Comparison of ENCODE assay signal across 7 cellular contexts in genomic region chr13:78595819-78596700, GRCh38. TPM values are rescaled to one million over a fixed set of nuclear protein-coding genes. Genes with fewer than 3 reads are reported as not detected.
A peak's percentile ranks its signal among the peaks of the same experiment; 100 is the strongest.
DNase-seq lines count a peak whose midpoint lies in the region; ATAC-seq, FAIRE-seq and TF ChIP-seq lines count a peak whose summit lies in the region.

No MANE protein-coding gene starts in this region.

- no peak overlapping the region for H3K14ac ChIP-seq in H1 (ENCODE audit: insufficient read length)

- peak in 1 of 2 experiments; percentile 85 for DNase-seq in H1 (ENCODE audit: low read depth in 1 of 2, low spot score in 2 of 2)
- DNase-seq in osteocyte (ENCODE audit: extremely low spot score, unreplicated experiment) = no peak
- DNase-seq in T1000 (lab: John Stamatoyannopoulos, UW) = no peak

- no peak for FAIRE-seq in H1 (lab: Jason Lieb, UNC)

- POLR2A ChIA-PET in H1 (lab: Charles Lee; ENCODE audit: partially characterized antibody) = interaction anchor here (2.3 to 4.2 kb wide), 2 partner anchors 11 to 62 kb away, joined by 7 to 32 read pairs; no protein-coding TSS in a partner anchor

- no peaks in the 10 kb centered on the region for H3K36me3 Mint-ChIP-seq in osteocyte (ENCODE audit: unreplicated experiment)

- peak overlapping the region; percentile 14 for H4K8ac ChIP-seq in H1 (ENCODE audit: extremely low read depth, insufficient read depth, low read length)

- peaks cover 7% of the 10 kb centered on the region; the same call in 1 of the 2 replicates for H3K23me2 ChIP-seq in H1 (ENCODE audit: low read depth, low read length)

- H3K4me1 Mint-ChIP-seq in osteocyte (ENCODE audit: unreplicated experiment) = peaks cover 14% of the 10 kb centered on the region

- no peak overlapping the region for H2BK20ac ChIP-seq in H1 (ENCODE audit: low read length)

- H3K27ac ChIP-seq in H1 (ENCODE audit: low read depth, low read length) = no peak overlapping the region

- H3K27ac Mint-ChIP-seq in osteocyte (ENCODE audit: unreplicated experiment) = no peak overlapping the region

- peak overlapping the region; percentile 26 for H3K4me3 Mint-ChIP-seq in osteocyte (ENCODE audit: unreplicated experiment)

- H2BK5ac ChIP-seq in H1 (ENCODE audit: low read depth, low read length) = no peak overlapping the region

- H4K91ac ChIP-seq in H1 (replicated peaks; ENCODE audit: insufficient read length, low read length) = no peak overlapping the region

- H3K36me3 ChIP-seq in H1 (ENCODE audit: control insufficient read depth in 2 of 4, insufficient read depth in 4 of 4, low read length in 3 of 4) = no peaks in the 10 kb centered on the region; a peak in 1 of 8 replicates

- peaks cover 6 to 19% (median 8%) of the 10 kb centered on the region in 4 experiments for H3K4me1 ChIP-seq in H1 (replicated peaks in 1 of 4; ENCODE audit: control insufficient read depth in 3 of 4, insufficient read depth in 4 of 4, low read length in 3 of 4)

- no peak overlapping the region for H3K9ac ChIP-seq in H1 (replicated peaks in 1 of 4; ENCODE audit: extremely low read depth in 1 of 4, low read depth in 3 of 4, low read length in 3 of 4)

- H3K4me3 ChIP-seq in H1 (ENCODE audit: extremely low read depth in 1 of 4, insufficient read depth in 2 of 4, low read depth in 3 of 4, low read length in 4 of 4) = peak overlapping the region; percentile 30 to 63 (median 56)

- no peak overlapping the region for H4K5ac ChIP-seq in H1 (ENCODE audit: insufficient read length, low read depth, low read length)

- H2BK15ac ChIP-seq in H1 (ENCODE audit: low read length) = no peak overlapping the region

- H3K23ac ChIP-seq in H1 (ENCODE audit: insufficient read length) = no peak overlapping the region

- TF ChIP-seq RAD21 in H1 (IDR thresholded peaks at IDR 0.05 in 1 of 2, conservative IDR thresholded peaks at IDR 0.05 in 1 of 2; ENCODE audit: low read depth in 2 of 2, low read length in 2 of 2) = no peak

- H3K4ac ChIP-seq in H1 (replicated peaks; ENCODE audit: insufficient read length, low read depth, low read length) = no peak overlapping the region

- peak overlapping the region; percentile 64 to 96 for H3K4me2 ChIP-seq in H1 (ENCODE audit: insufficient read depth in 1 of 2, low read depth in 2 of 2, low read length in 2 of 2)

- H3K79me2 ChIP-seq in H1 (ENCODE audit: control insufficient read depth in 1 of 2, insufficient read depth in 2 of 2, low read length in 2 of 2) = no peaks in the 10 kb centered on the region

- H3K27me3 ChIP-seq in H1 (replicated peaks in 1 of 4; ENCODE audit: control insufficient read depth in 3 of 4, extremely low read depth in 1 of 4, insufficient read depth in 3 of 4, low read length in 3 of 4) = peaks cover 64 to 94% (median 83%) of the 10 kb centered on the region in 4 experiments

- 0 out of 2 replicates have a peak overlapping the region, but pooled peaks have one; percentile 58 for H2AFZ ChIP-seq in H1 (ENCODE audit: low read length)

- peaks cover 95% of the 10 kb centered on the region for H3K27me3 Mint-ChIP-seq in osteocyte (ENCODE audit: unreplicated experiment)

- H3K79me1 ChIP-seq in H1 (ENCODE audit: low read depth, low read length) = no peaks in the 10 kb centered on the region

- H4K20me1 ChIP-seq in H1 (replicated peaks in 1 of 2; ENCODE audit: control insufficient read depth in 1 of 2, insufficient read depth in 2 of 2, low read length in 2 of 2) = peaks cover 8 to 11% of the 10 kb centered on the region in 2 experiments

- H3K56ac ChIP-seq in H1 (replicated peaks; ENCODE audit: insufficient read length, low read depth, low read length) = no peak overlapping the region

- H2AK5ac ChIP-seq in H1 (ENCODE audit: low read depth, low read length) = no peak overlapping the region

- no peak for TF ChIP-seq POLR2A in H1 (IDR thresholded peaks at IDR 0.05; ENCODE audit: control extremely low read depth in 1 of 2, low read depth in 2 of 2, low read length in 2 of 2)

- H2BK120ac ChIP-seq in H1 (replicated peaks; ENCODE audit: low read depth, low read length) = no peak overlapping the region

- H3K9me3 Mint-ChIP-seq in osteocyte (ENCODE audit: unreplicated experiment) = peaks cover 6% of the 10 kb centered on the region

- no peaks in the 10 kb centered on the region for H3K9me3 ChIP-seq in H1 (ENCODE audit: insufficient read depth in 2 of 2, low read depth in 1 of 2, low read length in 1 of 2)

- TF ChIP-seq EP300 in H1 (IDR thresholded peaks at IDR 0.05; ENCODE audit: borderline replicate concordance in 1 of 2, low read depth in 2 of 2, low read length in 2 of 2) = no peak

- CTCF ChIA-PET in H1 (lab: Charles Lee; ENCODE audit: partially characterized antibody) = interaction anchor here (0.7 to 3.0 kb wide), 8 partner anchors 9 to 462 kb away, joined by 3 to 15 read pairs (median 3); no protein-coding TSS in a partner anchor

- TF ChIP-seq CTCF in H1 (IDR thresholded peaks at IDR 0.05; ENCODE audit: control extremely low read depth in 1 of 3, insufficient read depth in 1 of 3, low read depth in 1 of 3, low read length in 3 of 3) (no peak), osteocyte (IDR thresholded peaks at IDR 0.05) (no peak)

- H3K18ac ChIP-seq in H1 (ENCODE audit: extremely low read depth, low read length) = no peak overlapping the region

- H2BK12ac ChIP-seq in H1 (ENCODE audit: low read depth, low read length) = peak overlapping the region; percentile 30; the same call in 1 of the 2 replicates

- ATAC-seq in GM19025 (IDR thresholded peaks at IDR 0.05; ENCODE audit: low read depth, unreplicated experiment) = peak; percentile 89
- ATAC-seq in HG03520 (IDR thresholded peaks at IDR 0.05; ENCODE audit: unreplicated experiment) = peak; percentile 88
- no peak for ATAC-seq in GM19035 (IDR thresholded peaks at IDR 0.05; ENCODE audit: unreplicated experiment)
- no peak for ATAC-seq in activated CD4-positive, CD25-positive, alpha-beta regulatory T cell treated with anti-CD3 and anti-CD28 coated beads, Interleukin-2, amount 50 U/mL, for 24 hours

- 2% methylated on average over 55 of the region's 69 CpGs; no CpG with 5 or more reads in 1 of the 2 experiments for WGBS in H1 (ENCODE audit: extremely low coverage in 1 of 2, insufficient coverage in 1 of 2, insufficient read length in 1 of 2, insufficient replicate concordance in 2 of 2, low coverage in 1 of 2, low lambda C conversion rate in 2 of 2, missing lambda C conversion rate in 1 of 2), 2 experiments

TF ChIP-seq in H1, 55 proteins besides CTCF, POLR2A, EP300 and RAD21:
- peak; percentile 51 for TF ChIP-seq E2F6 (IDR thresholded peaks at IDR 0.05)
- TF ChIP-seq KDM1A (IDR thresholded peaks at IDR 0.05; ENCODE audit: borderline replicate concordance, low read length) = peak; percentile 50; the same call in 1 of the 2 replicates
- peak; percentile 71 for TF ChIP-seq NRF1 (IDR thresholded peaks at IDR 0.05; ENCODE audit: low read depth, low read length)
- no peak for TF ChIP-seq GTF2F1 (IDR thresholded peaks at IDR 0.05; ENCODE audit: borderline replicate concordance, low read depth, low read length)
- peak; percentile 31; the same call in 1 of the 2 replicates for TF ChIP-seq TBP (IDR thresholded peaks at IDR 0.05; ENCODE audit: low read depth, low read length)
- TF ChIP-seq SUZ12 (IDR thresholded peaks at IDR 0.05; ENCODE audit: low read length) = peak; percentile 54
- peak; percentile 74 for TF ChIP-seq KDM4A (IDR thresholded peaks at IDR 0.05; ENCODE audit: low read depth, low read length, severe bottlenecking)
- 0 out of 2 replicates have a peak, but pooled peaks have one; percentile 19 for TF ChIP-seq MAX (IDR thresholded peaks at IDR 0.05)
- TF ChIP-seq EGR1 (IDR thresholded peaks at IDR 0.05; ENCODE audit: borderline replicate concordance, low read depth, low read length) = no peak

RNA-seq across cellular contexts. Expression of gene POU4F1, which starts 7.3 kb away (rescaled TPM):
- total RNA-seq in H1 (2021; fragmentation: NEBNext Ultra II Directional; extraction: Animal tissue kit (Norgen Biotek cat#: 25700)) = 0.27 and 0.32 TPM in 2 replicates
- polyA plus RNA-seq in H1 (2011; rRNA removed) = 0.08 and 0.09 TPM in 2 replicates
- 0.16 TPM for polyA plus RNA-seq in H1 (2011; cell fraction: cytosol; rRNA removed)
- 0.64 TPM for polyA plus RNA-seq in H1 (2011; cell fraction: nucleus; rRNA removed)
- 0.11 to 0.28 TPM (median 0.18 TPM) in 4 replicates for polyA plus RNA-seq in H1 (2012, experiment 1 of 2)
- polyA plus RNA-seq in H1 (2012, experiment 2 of 2) = 0.05 TPM
- polyA plus RNA-seq in H1 (2013, experiment 1 of 2) = 0.26 TPM
- polyA plus RNA-seq in H1 (2013, experiment 2 of 2) = 0.22 TPM
- 0.02 and 0.06 TPM in 2 replicates for polyA minus RNA-seq in H1 (2011; rRNA and poly(A)+ RNA removed)
- not detected for polyA minus RNA-seq in H1 (2011; cell fraction: cytosol; rRNA and poly(A)+ RNA removed)
- 0.50 TPM for polyA minus RNA-seq in H1 (2011; cell fraction: nucleus; rRNA and poly(A)+ RNA removed)
- total RNA-seq in osteocyte = not detected in 2 replicates

Comparison
In these comparisons a context has a peak if more than half of its experiments do, and no peak if none do; other contexts are left out.
1. ATAC-seq: peak in GM19025 (single experiment) and HG03520 (single experiment); none in GM19035 (single experiment) and activated CD4-positive, CD25-positive, alpha-beta regulatory T cell treated with anti-CD3 and anti-CD28 coated beads, Interleukin-2, amount 50 U/mL, for 24 hours (0 of 2).